Comparison of ENCODE assay signal across 2 cellular contexts in genomic region chr22:20839837-20840645, GRCh38.
TF ChIP-seq lines count a peak whose summit lies in the region.

No MANE protein-coding gene starts in this region.

TF ChIP-seq in liver, 16 proteins besides CTCF, POLR2A, EP300 and RAD21:
- TF ChIP-seq MAX (IDR thresholded peaks at IDR 0.05) (no peak), HNF4A (conservative IDR thresholded peaks at IDR 0.05) (peak; percentile 30 to 64)
TF ChIP-seq in liver: peak in this region for 1.

TF ChIP-seq in HepG2, 621 proteins besides CTCF, POLR2A, EP300 and RAD21:
- TF ChIP-seq SNAPC4 (CRISPR knock-in tag; IDR thresholded peaks at IDR 0.05): no peak
- TF ChIP-seq ZNF354B (CRISPR knock-in tag; IDR thresholded peaks at IDR 0.05): no peak
